Comparison of ENCODE assay signal across 20 cellular contexts in genomic region chr13:109416001-109416400, GRCh38.
DNase-seq lines count a peak whose midpoint lies in the region; ATAC-seq and TF ChIP-seq lines count a peak whose summit lies in the region.
"Had no signal": no experiment of that assay in that cellular context is flagged by ENCODE, and none has a peak within 500 bp of the region (broad histone marks: within the 10 kb centered on the region; RNA-seq: fewer than 3 reads in every experiment).

No MANE protein-coding gene starts in this region.

- in situ Hi-C loops in GM23248 (cut with MboI) (no loop called here), GM13976 (cut with MboI; ENCODE audit: low sequenced_read_pairs, unreplicated experiment) (no loop called here)

- no peak overlapping the region for H3K14ac ChIP-seq in mesenchymal stem cell (ENCODE audit: low read length in 2 of 2)

- no peak overlapping the region for H2BK15ac ChIP-seq in mesenchymal stem cell (ENCODE audit: low read depth, poor library complexity, severe bottlenecking)

- H4K20me1 ChIP-seq in GM23248 (ENCODE audit: insufficient read depth), result no peaks in the 10 kb centered on the region

- no peak overlapping the region for H2AK5ac ChIP-seq in mesenchymal stem cell (ENCODE audit: low read length, severe bottlenecking)

- no peaks in the 10 kb centered on the region for H3K9me3 Mint-ChIP-seq in WTC11
- H3K9me3 Mint-ChIP-seq: HFFc6 had no signal

- 50 to 56% methylated on average over 12 of the region's 12 CpGs for WGBS in GM23248 (ENCODE audit: low coverage in 1 of 2, low lambda C conversion rate in 2 of 2, missing lambda C conversion rate in 2 of 2), 2 experiments
- 90% methylated on average over 11 of the region's 12 CpGs for WGBS in mesenchymal stem cell

- intact Hi-C loops in sciatic nerve (cut with DNase I), result no loop called here

- no peak overlapping the region for H3K18ac ChIP-seq in mesenchymal stem cell (ENCODE audit: low read depth in 1 of 2, low read length in 2 of 2)

- no peaks in the 10 kb centered on the region for H3K79me2 ChIP-seq in GM23248 (ENCODE audit: insufficient read depth)

- peaks cover 79% of the 10 kb centered on the region for H3K27me3 ChIP-seq in GM23248 (replicated peaks; ENCODE audit: insufficient read depth)
- H3K27me3 ChIP-seq in mesenchymal stem cell (ENCODE audit: control insufficient read depth in 1 of 2, insufficient read depth in 1 of 2, low read length in 2 of 2), result no peaks in the 10 kb centered on the region
- H3K27me3 ChIP-seq: BE2C had no signal

- H3K27ac Mint-ChIP-seq in WTC11, result no peak overlapping the region
- H3K27ac Mint-ChIP-seq: CD4-positive, CD25-positive, alpha-beta regulatory T cell; CD8-positive, alpha-beta memory T cell; HFFc6 had no signal

- H4K8ac ChIP-seq in mesenchymal stem cell (ENCODE audit: low read length), result no peak overlapping the region

- DNase-seq in GM23248, result no peak
- DNase-seq in WTC11 (ENCODE audit: low spot score), result no peak
- DNase-seq in mesenchymal stem cell, result no peak
- DNase-seq in sciatic nerve (ENCODE audit: low spot score), result no peak
- no peak for DNase-seq in GM13976 (ENCODE audit: low spot score)
- DNase-seq in omental fat pad (ENCODE audit: low spot score), result no peak
- no peak for DNase-seq in DMS153 (lab: John Stamatoyannopoulos, UW)
- DNase-seq: ACHN; BE2C; C1 segment of cervical spinal cord; CD4-positive, CD25-positive, alpha-beta regulatory T cell; CD8-positive, alpha-beta memory T cell; COR-L47; DMS 273 treated with DMSO at 0.1 percent for 48 hours; GDM1; H7; HFFc6; IMR-90 had no signal

- no peak overlapping the region for H3K4me3 ChIP-seq in GM23248
- no peak overlapping the region for H3K4me3 ChIP-seq in mesenchymal stem cell (ENCODE audit: insufficient read depth in 1 of 2, low read depth in 1 of 2, low read length in 2 of 2)
- H3K4me3 ChIP-seq: K562 had no signal

- H2BK120ac ChIP-seq in mesenchymal stem cell (ENCODE audit: low read depth, low read length), result no peak overlapping the region

- no peaks in the 10 kb centered on the region for H3K27me3 Mint-ChIP-seq in WTC11 (ENCODE audit: low read depth)
- H3K27me3 Mint-ChIP-seq: CD4-positive, CD25-positive, alpha-beta regulatory T cell had no signal

- H3K4me1 ChIP-seq in GM23248 (ENCODE audit: insufficient read depth) (0 out of 2 replicates have a peak, but pooled peaks cover 5% of the 10 kb centered on the region), mesenchymal stem cell (ENCODE audit: control insufficient read depth, insufficient read depth, low read depth, low read length) (peaks cover 4% of the 10 kb centered on the region)

- H3K4me2 ChIP-seq in GM23248 (ENCODE audit: unreplicated experiment), result peak overlapping the region; percentile 20
- H3K4me2 ChIP-seq in mesenchymal stem cell (ENCODE audit: low read length, poor library complexity, severe bottlenecking), result no peak overlapping the region

- H3K4me3 Mint-ChIP-seq in WTC11, result no peak overlapping the region
- H3K4me3 Mint-ChIP-seq: CD4-positive, CD25-positive, alpha-beta regulatory T cell; CD8-positive, alpha-beta memory T cell; HFFc6 had no signal

- H2AFZ ChIP-seq in GM23248, result no peak overlapping the region
- no peak overlapping the region for H2AFZ ChIP-seq in mesenchymal stem cell (ENCODE audit: low read depth, low read length)

- TF ChIP-seq CTCF in WTC11 (IDR thresholded peaks at IDR 0.05) (no peak), GM13976 (IDR thresholded peaks at IDR 0.05; ENCODE audit: borderline replicate concordance, control extremely low read depth, extremely low read depth, insufficient read depth, missing control alignments) (no peak), omental fat pad (IDR thresholded peaks at IDR 0.05) (no peak)

- H3K79me1 ChIP-seq in mesenchymal stem cell (replicated peaks; ENCODE audit: low read length, poor library complexity, severe bottlenecking), result no peaks in the 10 kb centered on the region

- no peak overlapping the region for H2BK5ac ChIP-seq in mesenchymal stem cell (ENCODE audit: low read depth, low read length, poor library complexity, severe bottlenecking)

- POLR2A ChIA-PET in WTC11 (lab: Charles Lee), result no interaction called here

- no peaks in the 10 kb centered on the region for H3K9me3 ChIP-seq in GM23248 (ENCODE audit: low read depth)
- no peaks in the 10 kb centered on the region for H3K9me3 ChIP-seq in mesenchymal stem cell (ENCODE audit: control insufficient read depth, low read length)
- H3K9me3 ChIP-seq: BE2C had no signal

- H4K91ac ChIP-seq in mesenchymal stem cell (ENCODE audit: low read length), result peak overlapping the region; percentile 27

- CTCF ChIA-PET in WTC11 (lab: Charles Lee), result no interaction called here

- no peak overlapping the region for H3K4ac ChIP-seq in mesenchymal stem cell (ENCODE audit: low read depth in 1 of 2, low read length in 2 of 2)

- no peak overlapping the region for H2BK12ac ChIP-seq in mesenchymal stem cell (ENCODE audit: low read length in 2 of 2)

- peaks cover 11% of the 10 kb centered on the region for H3K4me1 Mint-ChIP-seq in WTC11
- H3K4me1 Mint-ChIP-seq: CD8-positive, alpha-beta memory T cell had no signal

- ATAC-seq in WTC11 (peak; percentile 46), sciatic nerve (no peak), omental fat pad (ENCODE audit: low FRiP score) (no peak)
- ATAC-seq: HCT116, K562 had no signal

- no peaks in the 10 kb centered on the region for H3F3A ChIP-seq in GM23248 (ENCODE audit: insufficient read depth)

- H3K9ac ChIP-seq in GM23248, result no peak overlapping the region
- H3K9ac ChIP-seq in mesenchymal stem cell (ENCODE audit: low read length), result no peak overlapping the region

- no peaks in the 10 kb centered on the region for H3K9me2 ChIP-seq in GM23248 (ENCODE audit: insufficient read depth)

- H3K23ac ChIP-seq in mesenchymal stem cell (ENCODE audit: low read length in 2 of 2), result no peak overlapping the region

- H3K36me3 Mint-ChIP-seq in WTC11, result no peaks in the 10 kb centered on the region
- H3K36me3 Mint-ChIP-seq: CD4-positive, CD25-positive, alpha-beta regulatory T cell; CD8-positive, alpha-beta memory T cell had no signal

- H3K27ac ChIP-seq in GM23248 (no peak overlapping the region), mesenchymal stem cell (ENCODE audit: low read length, poor library complexity, severe bottlenecking) (no peak overlapping the region)

- H3K36me3 ChIP-seq in GM23248 (ENCODE audit: low read depth) (no peaks in the 10 kb centered on the region), mesenchymal stem cell (ENCODE audit: control insufficient read depth in 1 of 2, insufficient read depth in 2 of 2, low read depth in 1 of 2, low read length in 2 of 2) (no peaks in the 10 kb centered on the region)
- H3K36me3 ChIP-seq: BE2C had no signal

TF ChIP-seq in WTC11, 78 proteins besides CTCF, POLR2A, EP300 and RAD21 (continues in another document):
- TF ChIP-seq SOX15 (CRISPR knock-in tag; IDR thresholded peaks at IDR 0.05), result no peak
- no peak for TF ChIP-seq HMGXB4 (CRISPR knock-in tag; IDR thresholded peaks at IDR 0.05)
- TF ChIP-seq USF2 (CRISPR knock-in tag; IDR thresholded peaks at IDR 0.05), result no peak
- no peak for TF ChIP-seq GTF2I (CRISPR knock-in tag; conservative IDR thresholded peaks at IDR 0.05)
- TF ChIP-seq, protein P1, sequence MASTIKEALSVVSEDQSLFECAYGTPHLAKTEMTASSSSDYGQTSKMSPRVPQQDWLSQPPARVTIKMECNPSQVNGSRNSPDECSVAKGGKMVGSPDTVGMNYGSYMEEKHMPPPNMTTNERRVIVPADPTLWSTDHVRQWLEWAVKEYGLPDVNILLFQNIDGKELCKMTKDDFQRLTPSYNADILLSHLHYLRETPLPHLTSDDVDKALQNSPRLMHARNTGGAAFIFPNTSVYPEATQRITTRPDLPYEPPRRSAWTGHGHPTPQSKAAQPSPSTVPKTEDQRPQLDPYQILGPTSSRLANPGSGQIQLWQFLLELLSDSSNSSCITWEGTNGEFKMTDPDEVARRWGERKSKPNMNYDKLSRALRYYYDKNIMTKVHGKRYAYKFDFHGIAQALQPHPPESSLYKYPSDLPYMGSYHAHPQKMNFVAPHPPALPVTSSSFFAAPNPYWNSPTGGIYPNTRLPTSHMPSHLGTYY (CRISPR knock-in tag; IDR thresholded peaks at IDR 0.05), result no peak
